Comparison of ENCODE assay signal across 1 cellular context in genomic region chr9:137169764-137170460, GRCh38.
TF ChIP-seq lines count a peak whose summit lies in the region.

A gene with protein sequence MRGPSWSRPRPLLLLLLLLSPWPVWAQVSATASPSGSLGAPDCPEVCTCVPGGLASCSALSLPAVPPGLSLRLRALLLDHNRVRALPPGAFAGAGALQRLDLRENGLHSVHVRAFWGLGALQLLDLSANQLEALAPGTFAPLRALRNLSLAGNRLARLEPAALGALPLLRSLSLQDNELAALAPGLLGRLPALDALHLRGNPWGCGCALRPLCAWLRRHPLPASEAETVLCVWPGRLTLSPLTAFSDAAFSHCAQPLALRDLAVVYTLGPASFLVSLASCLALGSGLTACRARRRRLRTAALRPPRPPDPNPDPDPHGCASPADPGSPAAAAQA (minus strand): TSS chr9:137170051. CDS start chr9:137169943, 108 bp downstream.

TF ChIP-seq in HepG2, 621 proteins besides CTCF, POLR2A, EP300 and RAD21 (continues in another document):
- peak; percentile 39; the same call in 1 of the 2 replicates for TF ChIP-seq ZNF749 (CRISPR knock-in tag; IDR thresholded peaks at IDR 0.05; ENCODE audit: borderline replicate concordance)
- TF ChIP-seq PLSCR1 (CRISPR knock-in tag; IDR thresholded peaks at IDR 0.05; ENCODE audit: borderline replicate concordance), result no peak
- no peak for TF ChIP-seq ETS1 (CRISPR knock-in tag; IDR thresholded peaks at IDR 0.05)
- TF ChIP-seq MED13 (CRISPR knock-in tag; IDR thresholded peaks at IDR 0.05), result no peak
- no peak for TF ChIP-seq ZNF720 (CRISPR knock-in tag; IDR thresholded peaks at IDR 0.05)
- TF ChIP-seq ZFX (CRISPR knock-in tag; IDR thresholded peaks at IDR 0.05; ENCODE audit: low read depth), result peak; percentile 47
- peak; percentile 7; the same call in 1 of the 2 replicates for TF ChIP-seq TOPORS (CRISPR knock-in tag; IDR thresholded peaks at IDR 0.05)
- TF ChIP-seq ZNF253 (CRISPR knock-in tag; IDR thresholded peaks at IDR 0.05; ENCODE audit: borderline replicate concordance), result 0 out of 2 replicates have a peak, but pooled peaks have one; percentile 47
- TF ChIP-seq ZHX1 (CRISPR knock-in tag; IDR thresholded peaks at IDR 0.05; ENCODE audit: low read depth), result no peak
- 0 out of 2 replicates have a peak, but pooled peaks have one; percentile 0 for TF ChIP-seq ZSCAN21 (CRISPR knock-in tag; IDR thresholded peaks at IDR 0.05; ENCODE audit: borderline replicate concordance)
- TF ChIP-seq, protein P1, sequence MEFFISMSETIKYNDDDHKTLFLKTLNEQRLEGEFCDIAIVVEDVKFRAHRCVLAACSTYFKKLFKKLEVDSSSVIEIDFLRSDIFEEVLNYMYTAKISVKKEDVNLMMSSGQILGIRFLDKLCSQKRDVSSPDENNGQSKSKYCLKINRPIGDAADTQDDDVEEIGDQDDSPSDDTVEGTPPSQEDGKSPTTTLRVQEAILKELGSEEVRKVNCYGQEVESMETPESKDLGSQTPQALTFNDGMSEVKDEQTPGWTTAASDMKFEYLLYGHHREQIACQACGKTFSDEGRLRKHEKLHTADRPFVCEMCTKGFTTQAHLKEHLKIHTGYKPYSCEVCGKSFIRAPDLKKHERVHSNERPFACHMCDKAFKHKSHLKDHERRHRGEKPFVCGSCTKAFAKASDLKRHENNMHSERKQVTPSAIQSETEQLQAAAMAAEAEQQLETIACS (CRISPR knock-in tag; IDR thresholded peaks at IDR 0.05), result no peak
- TF ChIP-seq MAZ (IDR thresholded peaks at IDR 0.05; ENCODE audit: borderline replicate concordance, low read depth, low read length), result no peak
- 0 out of 2 replicates have a peak, but pooled peaks have one; percentile 16 for TF ChIP-seq MAZ (CRISPR knock-in tag; IDR thresholded peaks at IDR 0.05; ENCODE audit: low read depth)
- 0 out of 2 replicates have a peak, but pooled peaks have one; percentile 50 for TF ChIP-seq MXD3 (CRISPR knock-in tag; IDR thresholded peaks at IDR 0.05)
- 0 out of 2 replicates have a peak, but pooled peaks have one; percentile 21 for TF ChIP-seq PATZ1 (CRISPR knock-in tag; IDR thresholded peaks at IDR 0.05)
- TF ChIP-seq BHLHE40 (IDR thresholded peaks at IDR 0.05; ENCODE audit: low read length), result peak; percentile 45; the same call in 1 of the 2 replicates
- TF ChIP-seq GLI4 (CRISPR knock-in tag; IDR thresholded peaks at IDR 0.05; ENCODE audit: borderline replicate concordance), result no peak
- no peak for TF ChIP-seq ETV5 (CRISPR knock-in tag; IDR thresholded peaks at IDR 0.05; ENCODE audit: borderline replicate concordance)
- peak; percentile 7; the same call in 1 of the 2 replicates for TF ChIP-seq PHF8 (CRISPR knock-in tag; IDR thresholded peaks at IDR 0.05)
- no peak for TF ChIP-seq ZFY (CRISPR knock-in tag; IDR thresholded peaks at IDR 0.05)
- no peak for TF ChIP-seq ZNF260 (CRISPR knock-in tag; IDR thresholded peaks at IDR 0.05; ENCODE audit: borderline replicate concordance, low read depth)
- TF ChIP-seq, protein P2, sequence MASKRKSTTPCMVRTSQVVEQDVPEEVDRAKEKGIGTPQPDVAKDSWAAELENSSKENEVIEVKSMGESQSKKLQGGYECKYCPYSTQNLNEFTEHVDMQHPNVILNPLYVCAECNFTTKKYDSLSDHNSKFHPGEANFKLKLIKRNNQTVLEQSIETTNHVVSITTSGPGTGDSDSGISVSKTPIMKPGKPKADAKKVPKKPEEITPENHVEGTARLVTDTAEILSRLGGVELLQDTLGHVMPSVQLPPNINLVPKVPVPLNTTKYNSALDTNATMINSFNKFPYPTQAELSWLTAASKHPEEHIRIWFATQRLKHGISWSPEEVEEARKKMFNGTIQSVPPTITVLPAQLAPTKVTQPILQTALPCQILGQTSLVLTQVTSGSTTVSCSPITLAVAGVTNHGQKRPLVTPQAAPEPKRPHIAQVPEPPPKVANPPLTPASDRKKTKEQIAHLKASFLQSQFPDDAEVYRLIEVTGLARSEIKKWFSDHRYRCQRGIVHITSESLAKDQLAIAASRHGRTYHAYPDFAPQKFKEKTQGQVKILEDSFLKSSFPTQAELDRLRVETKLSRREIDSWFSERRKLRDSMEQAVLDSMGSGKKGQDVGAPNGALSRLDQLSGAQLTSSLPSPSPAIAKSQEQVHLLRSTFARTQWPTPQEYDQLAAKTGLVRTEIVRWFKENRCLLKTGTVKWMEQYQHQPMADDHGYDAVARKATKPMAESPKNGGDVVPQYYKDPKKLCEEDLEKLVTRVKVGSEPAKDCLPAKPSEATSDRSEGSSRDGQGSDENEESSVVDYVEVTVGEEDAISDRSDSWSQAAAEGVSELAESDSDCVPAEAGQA (IDR thresholded peaks at IDR 0.05; ENCODE audit: low read depth), result no peak
- TF ChIP-seq, protein P2 (CRISPR knock-in tag; IDR thresholded peaks at IDR 0.05; ENCODE audit: borderline replicate concordance), result no peak
- TF ChIP-seq GTF3A (CRISPR knock-in tag; conservative IDR thresholded peaks at IDR 0.05), result 0 out of 2 replicates have a peak, but pooled peaks have one; percentile 50
- TF ChIP-seq, protein P3, sequence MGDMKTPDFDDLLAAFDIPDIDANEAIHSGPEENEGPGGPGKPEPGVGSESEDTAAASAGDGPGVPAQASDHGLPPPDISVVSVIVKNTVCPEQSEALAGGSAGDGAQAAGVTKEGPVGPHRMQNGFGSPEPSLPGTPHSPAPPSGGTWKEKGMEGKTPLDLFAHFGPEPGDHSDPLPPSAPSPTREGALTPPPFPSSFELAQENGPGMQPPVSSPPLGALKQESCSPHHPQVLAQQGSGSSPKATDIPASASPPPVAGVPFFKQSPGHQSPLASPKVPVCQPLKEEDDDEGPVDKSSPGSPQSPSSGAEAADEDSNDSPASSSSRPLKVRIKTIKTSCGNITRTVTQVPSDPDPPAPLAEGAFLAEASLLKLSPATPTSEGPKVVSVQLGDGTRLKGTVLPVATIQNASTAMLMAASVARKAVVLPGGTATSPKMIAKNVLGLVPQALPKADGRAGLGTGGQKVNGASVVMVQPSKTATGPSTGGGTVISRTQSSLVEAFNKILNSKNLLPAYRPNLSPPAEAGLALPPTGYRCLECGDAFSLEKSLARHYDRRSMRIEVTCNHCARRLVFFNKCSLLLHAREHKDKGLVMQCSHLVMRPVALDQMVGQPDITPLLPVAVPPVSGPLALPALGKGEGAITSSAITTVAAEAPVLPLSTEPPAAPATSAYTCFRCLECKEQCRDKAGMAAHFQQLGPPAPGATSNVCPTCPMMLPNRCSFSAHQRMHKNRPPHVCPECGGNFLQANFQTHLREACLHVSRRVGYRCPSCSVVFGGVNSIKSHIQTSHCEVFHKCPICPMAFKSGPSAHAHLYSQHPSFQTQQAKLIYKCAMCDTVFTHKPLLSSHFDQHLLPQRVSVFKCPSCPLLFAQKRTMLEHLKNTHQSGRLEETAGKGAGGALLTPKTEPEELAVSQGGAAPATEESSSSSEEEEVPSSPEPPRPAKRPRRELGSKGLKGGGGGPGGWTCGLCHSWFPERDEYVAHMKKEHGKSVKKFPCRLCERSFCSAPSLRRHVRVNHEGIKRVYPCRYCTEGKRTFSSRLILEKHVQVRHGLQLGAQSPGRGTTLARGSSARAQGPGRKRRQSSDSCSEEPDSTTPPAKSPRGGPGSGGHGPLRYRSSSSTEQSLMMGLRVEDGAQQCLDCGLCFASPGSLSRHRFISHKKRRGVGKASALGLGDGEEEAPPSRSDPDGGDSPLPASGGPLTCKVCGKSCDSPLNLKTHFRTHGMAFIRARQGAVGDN (CRISPR knock-in tag; IDR thresholded peaks at IDR 0.05), result peak; percentile 38; the same call in 1 of the 2 replicates
- TF ChIP-seq, protein P4, sequence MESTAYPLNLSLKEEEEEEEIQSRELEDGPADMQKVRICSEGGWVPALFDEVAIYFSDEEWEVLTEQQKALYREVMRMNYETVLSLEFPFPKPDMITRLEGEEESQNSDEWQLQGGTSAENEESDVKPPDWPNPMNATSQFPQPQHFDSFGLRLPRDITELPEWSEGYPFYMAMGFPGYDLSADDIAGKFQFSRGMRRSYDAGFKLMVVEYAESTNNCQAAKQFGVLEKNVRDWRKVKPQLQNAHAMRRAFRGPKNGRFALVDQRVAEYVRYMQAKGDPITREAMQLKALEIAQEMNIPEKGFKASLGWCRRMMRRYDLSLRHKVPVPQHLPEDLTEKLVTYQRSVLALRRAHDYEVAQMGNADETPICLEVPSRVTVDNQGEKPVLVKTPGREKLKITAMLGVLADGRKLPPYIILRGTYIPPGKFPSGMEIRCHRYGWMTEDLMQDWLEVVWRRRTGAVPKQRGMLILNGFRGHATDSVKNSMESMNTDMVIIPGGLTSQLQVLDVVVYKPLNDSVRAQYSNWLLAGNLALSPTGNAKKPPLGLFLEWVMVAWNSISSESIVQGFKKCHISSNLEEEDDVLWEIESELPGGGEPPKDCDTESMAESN (CRISPR knock-in tag; conservative IDR thresholded peaks at IDR 0.05), result 0 out of 2 replicates have a peak, but pooled peaks have one; percentile 41
- no peak for TF ChIP-seq ZKSCAN5 (CRISPR knock-in tag; IDR thresholded peaks at IDR 0.05)
- TF ChIP-seq MAX (IDR thresholded peaks at IDR 0.05), result 0 out of 2 replicates have a peak, but pooled peaks have one; percentile 0
- no peak for TF ChIP-seq ARNT2 (CRISPR knock-in tag; IDR thresholded peaks at IDR 0.05; ENCODE audit: low read depth)
- TF ChIP-seq CCDC6 (CRISPR knock-in tag; IDR thresholded peaks at IDR 0.05), result peak; percentile 42; the same call in 1 of the 2 replicates
- 0 out of 2 replicates have a peak, but pooled peaks have one; percentile 31 for TF ChIP-seq KDM2A (CRISPR knock-in tag; IDR thresholded peaks at IDR 0.05; ENCODE audit: borderline replicate concordance, low read depth)
- no peak for TF ChIP-seq RFX5 (IDR thresholded peaks at IDR 0.05; ENCODE audit: low read depth, low read length)
- TF ChIP-seq PRMT3 (CRISPR knock-in tag; IDR thresholded peaks at IDR 0.05; ENCODE audit: borderline replicate concordance, low read depth), result 0 out of 2 replicates have a peak, but pooled peaks have one; percentile 41
- no peak for TF ChIP-seq AKAP8 (CRISPR knock-in tag; IDR thresholded peaks at IDR 0.05)
